ENCODE assay signal across 9 cellular contexts in the genomic region with DNA sequence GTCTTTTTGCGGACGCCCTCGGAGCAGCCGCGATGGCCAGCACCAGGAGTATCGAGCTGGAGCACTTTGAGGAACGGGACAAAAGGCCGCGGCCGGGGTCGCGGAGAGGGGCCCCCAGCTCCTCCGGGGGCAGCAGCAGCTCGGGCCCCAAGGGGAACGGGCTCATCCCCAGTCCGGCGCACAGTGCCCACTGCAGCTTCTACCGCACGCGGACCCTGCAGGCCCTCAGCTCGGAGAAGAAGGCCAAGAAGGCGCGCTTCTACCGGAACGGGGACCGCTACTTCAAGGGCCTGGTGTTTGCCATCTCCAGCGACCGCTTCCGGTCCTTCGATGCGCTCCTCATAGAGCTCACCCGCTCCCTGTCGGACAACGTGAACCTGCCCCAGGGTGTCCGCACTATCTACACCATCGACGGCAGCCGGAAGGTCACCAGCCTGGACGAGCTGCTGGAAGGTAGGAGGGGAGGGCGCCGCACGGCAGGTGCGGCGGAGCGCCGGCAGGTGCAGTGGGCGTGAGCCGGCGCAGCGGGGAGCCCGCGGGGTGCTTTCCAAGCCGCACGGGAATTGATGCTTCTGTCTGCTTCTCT. TPM values are rescaled to one million over a fixed set of nuclear protein-coding genes. Genes with fewer than 3 reads are reported as not detected.
DNase-seq lines count a peak whose midpoint lies in the region; FAIRE-seq and TF ChIP-seq lines count a peak whose summit lies in the region.
"Had no signal": no experiment of that assay in that cellular context is flagged by ENCODE, and none has a peak within 500 bp of the region (broad histone marks: within the 10 kb centered on the region; RNA-seq: fewer than 3 reads in every experiment).

No MANE protein-coding gene starts in this region.

- DNase-seq in DMS153 (lab: John Stamatoyannopoulos, UW) (peak; percentile 51), DMS153 treated with DMSO at 0.1 percent for 48 hours (lab: John Stamatoyannopoulos, UW; ENCODE audit: unreplicated experiment) (no peak), HFFc6 (peak; percentile 38), NCI-H748 (lab: John Stamatoyannopoulos, UW; ENCODE audit: unreplicated experiment) (peak; percentile 78), brain microvascular endothelial cell (peak; percentile 13), iPS-NIHi11 (ENCODE audit: low spot score) (peak; percentile 60), small intestine (peak; percentile 3), SIG-M5 treated with dmso at 0.1 percent for 504 hours (lab: John Stamatoyannopoulos, UW; ENCODE audit: unreplicated experiment) (no peak)

- H3K36me3 ChIP-seq in brain microvascular endothelial cell (replicated peaks) (no peaks in the 10 kb centered on the region), small intestine (ENCODE audit: control insufficient read depth in 2 of 2, insufficient read depth in 2 of 2, low read length in 2 of 2) (no peaks in the 10 kb centered on the region)

- H3K9me3 ChIP-seq in small intestine (ENCODE audit: control insufficient read depth, low read depth), result no peaks in the 10 kb centered on the region

- no peak overlapping the region for H3K27ac ChIP-seq in brain microvascular endothelial cell
- peak overlapping the region in 1 of 2 donors; percentile 68 for H3K27ac ChIP-seq in small intestine (ENCODE audit: low read depth in 1 of 2, low read length in 1 of 2)

- WGBS in small intestine, 3 donors, result 0 to 3% (median 1%) methylated on average over 45 to 54 of the region's 54 CpGs

- TF ChIP-seq CTCF in HFFc6 (IDR thresholded peaks at IDR 0.05) (peak; percentile 40; the same call in 1 of the 2 replicates), brain microvascular endothelial cell (IDR thresholded peaks at IDR 0.05; ENCODE audit: low read depth, low read length, missing control alignments) (peak; percentile 11)

- peaks cover 16% of the 10 kb centered on the region for H3K9me3 Mint-ChIP-seq in HFFc6

- H3K4me1 Mint-ChIP-seq in HFFc6 (ENCODE audit: low read depth), result peaks cover 52% of the 10 kb centered on the region

- in situ Hi-C loops in brain microvascular endothelial cell (cut with HindIII; ENCODE audit: low pct_ligation_motif_present, low sequenced_read_pairs), result no loop called here

- H3K36me3 Mint-ChIP-seq in HFFc6 (ENCODE audit: low read depth), result peaks cover 54% of the 10 kb centered on the region

- FAIRE-seq in small intestine (lab: Jason Lieb, UNC), result no peak
- FAIRE-seq: colon had no signal

- H3K27me3 ChIP-seq in brain microvascular endothelial cell (replicated peaks), result no peaks in the 10 kb centered on the region
- no peaks in the 10 kb centered on the region for H3K27me3 ChIP-seq in small intestine (ENCODE audit: control insufficient read depth in 2 of 2, insufficient read depth in 2 of 2, low read length in 2 of 2)

- no peaks in the 10 kb centered on the region for H3K27me3 Mint-ChIP-seq in HFFc6 (ENCODE audit: insufficient read depth)

- peak overlapping the region; percentile 89 for H3K4me3 Mint-ChIP-seq in HFFc6

- no peaks in the 10 kb centered on the region for H3K4me1 ChIP-seq in small intestine (ENCODE audit: control insufficient read depth in 2 of 2, insufficient read depth in 1 of 2, low read depth in 1 of 2, low read length in 1 of 2)

- H3K4me3 ChIP-seq in brain microvascular endothelial cell (ENCODE audit: low read depth, low read length) (peak overlapping the region; percentile 76), small intestine (ENCODE audit: low read depth in 1 of 2, low read length in 2 of 2) (peak overlapping the region; percentile 53 to 63)

- H3K27ac Mint-ChIP-seq in HFFc6, result peak overlapping the region; percentile 71

RNA-seq across cellular contexts. Expression of a gene that starts 0.8 kb away (rescaled TPM):
- 10 to 100 TPM; 36.7 to 53.7 (median 38.4) TPM for total RNA-seq in HFFc6 (2021; fragmentation: NEBNext Ultra II Directional; extraction: Animal tissue kit (Norgen Biotek cat#: 25700))
- polyA plus RNA-seq in small intestine, result 1 to 10 TPM in 1 of 3 donors, under 1 TPM in 2; 0.67 to 1.3 (median 0.81) TPM

Comparison
In these comparisons a context has a peak if more than half of its experiments do, and no peak if none do; other contexts are left out.
1. DNase-seq: peak in DMS153 (single experiment), HFFc6 (single experiment), NCI-H748 (single experiment), brain microvascular endothelial cell (single experiment), iPS-NIHi11 (single experiment) and small intestine (single experiment); none in DMS153 treated with DMSO at 0.1 percent for 48 hours (single experiment) and SIG-M5 treated with dmso at 0.1 percent for 504 hours (single experiment).